ENCODE assay signal across 8 cellular contexts in the genomic region with DNA sequence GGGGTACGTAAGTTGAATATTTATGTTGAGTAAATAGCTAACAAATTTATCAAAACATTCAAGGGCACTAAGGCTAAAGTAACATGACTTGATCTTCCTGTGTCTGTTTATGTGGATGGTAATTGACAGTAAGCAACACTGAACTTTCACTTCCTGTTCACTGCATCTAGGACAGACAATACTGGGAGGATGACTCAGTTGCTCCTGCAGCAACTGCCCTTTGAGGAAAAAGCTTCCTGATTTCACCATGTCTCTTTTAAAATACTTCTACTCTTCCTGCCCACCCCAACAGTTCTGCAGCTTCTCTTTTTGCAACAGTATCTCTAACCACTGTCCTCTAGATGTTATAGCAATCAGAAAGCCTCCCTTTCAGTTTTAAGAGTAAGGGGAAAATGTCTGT.
DNase-seq lines count a peak whose midpoint lies in the region; ATAC-seq and TF ChIP-seq lines count a peak whose summit lies in the region.

No MANE protein-coding gene starts in this region.

- TF ChIP-seq POLR2A in GM18505 (IDR thresholded peaks at IDR 0.05; ENCODE audit: borderline replicate concordance, extremely low read depth, insufficient read depth, insufficient read length): no peak

- peak; percentile 99 for DNase-seq in SIG-M5 treated with dmso at 0.1 percent for 504 hours (lab: John Stamatoyannopoulos, UW; ENCODE audit: unreplicated experiment)
- DNase-seq in iris pigment epithelial cell (ENCODE audit: low read depth): peak; percentile 93
- DNase-seq in T-helper 9 cell: no peak
- DNase-seq in NCI-H2196 (lab: John Stamatoyannopoulos, UW; ENCODE audit: unreplicated experiment): no peak
- no peak for DNase-seq in GM13977 (ENCODE audit: low spot score)
- DNase-seq in GM19240 (ENCODE audit: insufficient read length, low spot score): no peak

- ATAC-seq in GM18505 (IDR thresholded peaks at IDR 0.05; ENCODE audit: unreplicated experiment) (peak; percentile 69), HG03025 (IDR thresholded peaks at IDR 0.05; ENCODE audit: low FRiP score, unreplicated experiment) (peak; percentile 69)

- in situ Hi-C loops in GM13977 (cut with MboI; ENCODE audit: low pct_unique_long_range_greater_than_20kb, low sequenced_read_pairs, unreplicated experiment): no loop called here

- no peak for TF ChIP-seq CTCF in GM13977 (IDR thresholded peaks at IDR 0.05; ENCODE audit: extremely low read depth, insufficient read depth, missing control alignments)

Comparison
In these comparisons a context has a peak if more than half of its experiments do, and no peak if none do; other contexts are left out.
1. DNase-seq: peak in SIG-M5 treated with dmso at 0.1 percent for 504 hours (single experiment) and iris pigment epithelial cell (single experiment); none in T-helper 9 cell (single experiment), NCI-H2196 (single experiment), GM13977 (single experiment) and GM19240 (single experiment).